In the genomic region with DNA sequence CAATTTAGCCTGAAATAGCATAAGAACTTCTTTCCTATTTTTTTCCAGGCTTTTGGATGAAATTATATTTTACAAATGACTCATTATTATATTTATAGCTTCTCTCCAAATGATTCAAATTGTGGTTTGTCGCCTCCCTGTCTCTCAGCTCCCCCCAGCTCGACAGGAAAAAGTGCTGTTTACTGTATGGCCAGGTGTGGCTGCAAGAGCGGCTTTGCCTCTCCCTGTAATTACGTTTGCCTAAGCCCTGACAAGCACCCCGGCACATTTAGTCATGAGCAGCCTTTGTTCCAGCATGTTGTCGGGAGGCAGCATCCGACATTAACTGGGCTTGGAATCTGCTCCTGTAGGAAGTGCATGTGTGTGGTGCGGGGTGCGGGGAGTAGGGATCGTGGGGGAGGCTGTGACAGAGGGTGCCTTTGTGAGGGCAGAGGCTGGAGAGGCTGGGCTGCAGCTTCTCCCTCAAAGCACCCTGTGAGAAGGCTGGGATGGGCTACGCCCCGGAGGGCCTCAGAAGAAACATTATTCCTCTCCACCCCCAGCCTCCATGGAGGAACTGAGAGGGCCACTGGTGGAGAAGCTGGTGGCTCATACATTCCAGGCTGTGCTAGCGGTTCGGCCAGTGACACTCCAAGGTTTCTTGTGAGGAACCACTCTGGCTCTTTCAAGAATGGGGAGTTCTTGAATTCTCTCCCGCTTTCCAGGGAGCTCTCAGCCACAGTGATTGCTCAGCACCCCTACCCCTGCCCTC, we compare ENCODE assay signal across 9 cellular contexts. TPM values are rescaled to one million over a fixed set of nuclear protein-coding genes. Genes with fewer than 3 reads are reported as not detected.
DNase-seq lines count a peak whose midpoint lies in the region; ATAC-seq lines count a peak whose summit lies in the region.
"Had no signal": no experiment of that assay in that cellular context is flagged by ENCODE, and none has a peak within 500 bp of the region (broad histone marks: within the 10 kb centered on the region; RNA-seq: fewer than 3 reads in every experiment).

No MANE protein-coding gene starts in this region.

- CTCF ChIA-PET in activated CD8-positive, alpha-beta T cell treated with anti-CD3 and anti-CD28 coated beads, Interleukin-2, amount 10 ng/mL, durations not matched to agents 7 days and 5 days (lab: Charles Lee) = interaction anchor here (0.8 to 2.2 kb wide), 8 partner anchors 8 to 147 kb away, joined by 3 to 8 read pairs (median 6); a partner anchor contains a TSS

- peaks cover 8% of the 10 kb centered on the region for H3K4me1 Mint-ChIP-seq in activated CD8-positive, alpha-beta T cell treated with anti-CD3 and anti-CD28 coated beads, Interleukin-2, amount 10 ng/mL, durations not matched to agents 7 days and 5 days (ENCODE audit: low read depth)

- POLR2A ChIA-PET in activated CD8-positive, alpha-beta T cell treated with anti-CD3 and anti-CD28 coated beads, Interleukin-2, amount 10 ng/mL, durations not matched to agents 7 days and 5 days (lab: Charles Lee) = interaction anchor here (0.8 to 1.2 kb wide), 2 partner anchors 10 kb away, joined by 3 to 10 read pairs; no protein-coding TSS in a partner anchor

- no peaks in the 10 kb centered on the region for H3K27me3 ChIP-seq in rectal smooth muscle tissue (ENCODE audit: control insufficient read depth, insufficient read depth, low read length)
- H3K27me3 ChIP-seq: right lobe of liver had no signal

- no peaks in the 10 kb centered on the region for H3K36me3 ChIP-seq in rectal smooth muscle tissue (ENCODE audit: control insufficient read depth, insufficient read depth, low read length)
- H3K36me3 ChIP-seq: right lobe of liver had no signal

- peaks cover 1% of the 10 kb centered on the region for H3K36me3 Mint-ChIP-seq in activated CD8-positive, alpha-beta T cell treated with anti-CD3 and anti-CD28 coated beads, Interleukin-2, amount 10 ng/mL, durations not matched to agents 7 days and 5 days (ENCODE audit: low read depth)

- H3K9me3 Mint-ChIP-seq in activated CD8-positive, alpha-beta T cell treated with anti-CD3 and anti-CD28 coated beads, Interleukin-2, amount 10 ng/mL, durations not matched to agents 7 days and 5 days (ENCODE audit: insufficient read depth) = no peaks in the 10 kb centered on the region

- H3K27ac ChIP-seq in rectal smooth muscle tissue (ENCODE audit: low read depth, low read length) = peak overlapping the region; percentile 77

- H3K9ac ChIP-seq in rectal smooth muscle tissue (ENCODE audit: low read length) = no peak overlapping the region

- peaks cover 38% of the 10 kb centered on the region for H3K4me1 ChIP-seq in rectal smooth muscle tissue (ENCODE audit: control insufficient read depth, insufficient read depth, low read length)
- H3K4me1 ChIP-seq: right lobe of liver had no signal

- H3K4me3 Mint-ChIP-seq in activated CD8-positive, alpha-beta T cell treated with anti-CD3 and anti-CD28 coated beads, Interleukin-2, amount 10 ng/mL, durations not matched to agents 7 days and 5 days = no peak overlapping the region

- DNase-seq in ELF-1 (ENCODE audit: low read depth, low spot score) (peak; percentile 66), NCI-H2081 treated with DMSO at 0.1 percent for 48 hours (lab: John Stamatoyannopoulos, UW) (peak; percentile 87), head of caudate nucleus (peak; percentile 62 to 92 (median 82))
- peak; percentile 38 for DNase-seq in activated CD8-positive, alpha-beta T cell treated with anti-CD3 and anti-CD28 coated beads, Interleukin-2, amount 10 ng/mL, durations not matched to agents 7 days and 5 days
- DNase-seq: right lobe of liver had no signal

- H3K4me3 ChIP-seq in rectal smooth muscle tissue (ENCODE audit: low read length) = peak overlapping the region; percentile 43
- H3K4me3 ChIP-seq: right lobe of liver had no signal

- intact Hi-C loops in head of caudate nucleus (cut with DNase I) = no loop called here

- ATAC-seq in activated CD8-positive, alpha-beta T cell treated with anti-CD3 and anti-CD28 coated beads, Interleukin-2, amount 10 ng/mL, durations not matched to agents 7 days and 5 days = peak; percentile 65
- ATAC-seq in HG03432 (IDR thresholded peaks at IDR 0.05; ENCODE audit: unreplicated experiment) = no peak
- no peak for ATAC-seq in GM19324 (IDR thresholded peaks at IDR 0.05; ENCODE audit: low FRiP score, unreplicated experiment)
- ATAC-seq in HG02571 (IDR thresholded peaks at IDR 0.05; ENCODE audit: unreplicated experiment) = no peak

- H3K27me3 Mint-ChIP-seq in activated CD8-positive, alpha-beta T cell treated with anti-CD3 and anti-CD28 coated beads, Interleukin-2, amount 10 ng/mL, durations not matched to agents 7 days and 5 days (ENCODE audit: low read depth) = peaks cover 6% of the 10 kb centered on the region

- no peak overlapping the region for H3K27ac Mint-ChIP-seq in activated CD8-positive, alpha-beta T cell treated with anti-CD3 and anti-CD28 coated beads, Interleukin-2, amount 10 ng/mL, durations not matched to agents 7 days and 5 days

RNA-seq across cellular contexts. Expression of a gene that starts 42.1 kb away (rescaled TPM):
- 100 to 1,000 TPM; 100 to 114 TPM for total RNA-seq in activated CD8-positive, alpha-beta T cell treated with anti-CD3 and anti-CD28 coated beads, Interleukin-2, amount 10 ng/mL, durations not matched to agents 7 days and 5 days

RNA-seq across cellular contexts. Expression of a gene that starts 52.8 kb away (rescaled TPM):
- 10 to 100 TPM; 19.3 to 21.3 TPM for total RNA-seq in activated CD8-positive, alpha-beta T cell treated with anti-CD3 and anti-CD28 coated beads, Interleukin-2, amount 10 ng/mL, durations not matched to agents 7 days and 5 days
